ENCODE assay signal across 34 cellular contexts in genomic region chr14:45649051-45649450, GRCh38.
"Had no signal": no experiment of that assay in that cellular context is flagged by ENCODE, and none has a peak within 500 bp of the region (broad histone marks: within the 10 kb centered on the region; RNA-seq: fewer than 3 reads in every experiment).

No MANE protein-coding gene starts in this region.

- H2AFZ ChIP-seq: PC-9 had no signal

- H3K36me3 ChIP-seq: WERI-Rb-1 had no signal

- H3K4me1 Mint-ChIP-seq: activated CD4-positive, alpha-beta memory T cell treated with anti-CD3 and anti-CD28 coated beads, Interleukin-2, amount 10 ng/mL, durations not matched to agents 7 days and 5 days; activated CD8-positive, alpha-beta memory T cell treated with anti-CD3 and anti-CD28 coated beads, Interleukin-2, amount 10 ng/mL, durations not matched to agents 7 days and 5 days; activated naive CD8-positive, alpha-beta T cell treated with anti-CD3 and anti-CD28 coated beads, Interleukin-2, amount 10 ng/mL, durations not matched to agents 7 days and 5 days; activated T-helper 17 cell treated with anti-CD3 and anti-CD28 coated beads, Interleukin-2, amount 50 U/mL, for 72 hours had no signal

- ATAC-seq: activated CD8-positive, alpha-beta memory T cell treated with anti-CD3 and anti-CD28 coated beads, Interleukin-2, amount 10 ng/mL, durations not matched to agents 7 days and 5 days; activated T-cell treated with anti-CD3 and anti-CD28 coated beads, Interleukin-2, amount 50 U/mL, for 72 hours; activated T-helper 17 cell treated with anti-CD3 and anti-CD28 coated beads, Interleukin-2, amount 50 U/mL, for 72 hours had no signal

- H3K9me3 Mint-ChIP-seq: activated CD4-positive, alpha-beta memory T cell treated with anti-CD3 and anti-CD28 coated beads, Interleukin-2, amount 10 ng/mL, durations not matched to agents 7 days and 5 days; activated naive CD8-positive, alpha-beta T cell treated with anti-CD3 and anti-CD28 coated beads, Interleukin-2, amount 10 ng/mL, durations not matched to agents 7 days and 5 days had no signal

- H3K4me2 ChIP-seq: PC-9 had no signal

- H3K4me3 ChIP-seq: PC-9 had no signal

- DNase-seq: activated CD4-positive, alpha-beta memory T cell treated with anti-CD3 and anti-CD28 coated beads, Interleukin-2, amount 10 ng/mL, durations not matched to agents 7 days and 5 days; activated CD4-positive, alpha-beta T cell treated with anti-CD3 and anti-CD28 coated beads for 1 hour; activated CD4-positive, alpha-beta T cell treated with anti-CD3 and anti-CD28 coated beads for 48 hours; activated CD4-positive, CD25-positive, alpha-beta regulatory T cell; activated CD8-positive, alpha-beta memory T cell treated with anti-CD3 and anti-CD28 coated beads for 24 hours; activated CD8-positive, alpha-beta memory T cell treated with anti-CD3 and anti-CD28 coated beads, Interleukin-2, amount 10 ng/mL, durations not matched to agents 7 days and 5 days; activated CD8-positive, alpha-beta memory T cell treated with anti-CD3 and anti-CD28 coated beads, Interleukin-2, amount 50 U/mL, for 48 hours; activated effector memory CD4-positive, alpha-beta T cell treated with anti-CD3 and anti-CD28 coated beads, Interleukin-2, amount 50 U/mL, for 16 hours; activated naive CD4-positive, alpha-beta T cell; activated naive CD4-positive, alpha-beta T cell treated with anti-CD3 and anti-CD28 coated beads, Interleukin-2, amount 50 U/mL, for 16 hours; activated naive CD8-positive, alpha-beta T cell treated with anti-CD3 and anti-CD28 coated beads, Interleukin-2, amount 10 ng/mL, durations not matched to agents 7 days and 5 days; activated T-cell treated with anti-CD3 and anti-CD28 coated beads, Interleukin-2, amount 50 U/mL, for 72 hours; caudate nucleus; cerebellar nuclear complex; KG1; NCI-H1105; NCI-H1417 treated with DMSO at 0.1 percent for 48 hours; NCI-H187 treated with DMSO at 0.1 percent for 48 hours; NCI-H2081; NCI-H226; NCI-H446 treated with DMSO at 0.1 percent for 48 hours; NCI-H524; NK-92 treated with Interleukin-12 subunit alpha and Interleukin-12 subunit beta, amount 100 ng/mL, for 24 hours; PC-9; Right ventricle myocardium superior; SW 1271; T-helper 1 cell; T-helper 2 cell; T1000; WERI-Rb-1 had no signal

- H3K36me3 Mint-ChIP-seq: activated CD8-positive, alpha-beta memory T cell treated with anti-CD3 and anti-CD28 coated beads, Interleukin-2, amount 10 ng/mL, durations not matched to agents 7 days and 5 days; activated naive CD8-positive, alpha-beta T cell treated with anti-CD3 and anti-CD28 coated beads, Interleukin-2, amount 10 ng/mL, durations not matched to agents 7 days and 5 days had no signal

- FAIRE-seq: astrocyte, RCC 7860 had no signal

- H3K27ac ChIP-seq: PC-9, RWPE1, WERI-Rb-1 had no signal

- H3K4me3 Mint-ChIP-seq: activated CD4-positive, alpha-beta memory T cell treated with anti-CD3 and anti-CD28 coated beads, Interleukin-2, amount 10 ng/mL, durations not matched to agents 7 days and 5 days; activated CD8-positive, alpha-beta memory T cell treated with anti-CD3 and anti-CD28 coated beads, Interleukin-2, amount 10 ng/mL, durations not matched to agents 7 days and 5 days; activated naive CD8-positive, alpha-beta T cell treated with anti-CD3 and anti-CD28 coated beads, Interleukin-2, amount 10 ng/mL, durations not matched to agents 7 days and 5 days; activated T-cell treated with anti-CD3 and anti-CD28 coated beads, Interleukin-2, amount 50 U/mL, for 72 hours; activated T-helper 17 cell treated with anti-CD3 and anti-CD28 coated beads, Interleukin-2, amount 50 U/mL, for 72 hours had no signal

- H3K27me3 Mint-ChIP-seq: activated CD4-positive, alpha-beta memory T cell treated with anti-CD3 and anti-CD28 coated beads, Interleukin-2, amount 10 ng/mL, durations not matched to agents 7 days and 5 days; activated CD8-positive, alpha-beta memory T cell treated with anti-CD3 and anti-CD28 coated beads, Interleukin-2, amount 10 ng/mL, durations not matched to agents 7 days and 5 days; activated naive CD8-positive, alpha-beta T cell treated with anti-CD3 and anti-CD28 coated beads, Interleukin-2, amount 10 ng/mL, durations not matched to agents 7 days and 5 days; activated T-helper 17 cell treated with anti-CD3 and anti-CD28 coated beads, Interleukin-2, amount 50 U/mL, for 72 hours had no signal
